In the genomic region with DNA sequence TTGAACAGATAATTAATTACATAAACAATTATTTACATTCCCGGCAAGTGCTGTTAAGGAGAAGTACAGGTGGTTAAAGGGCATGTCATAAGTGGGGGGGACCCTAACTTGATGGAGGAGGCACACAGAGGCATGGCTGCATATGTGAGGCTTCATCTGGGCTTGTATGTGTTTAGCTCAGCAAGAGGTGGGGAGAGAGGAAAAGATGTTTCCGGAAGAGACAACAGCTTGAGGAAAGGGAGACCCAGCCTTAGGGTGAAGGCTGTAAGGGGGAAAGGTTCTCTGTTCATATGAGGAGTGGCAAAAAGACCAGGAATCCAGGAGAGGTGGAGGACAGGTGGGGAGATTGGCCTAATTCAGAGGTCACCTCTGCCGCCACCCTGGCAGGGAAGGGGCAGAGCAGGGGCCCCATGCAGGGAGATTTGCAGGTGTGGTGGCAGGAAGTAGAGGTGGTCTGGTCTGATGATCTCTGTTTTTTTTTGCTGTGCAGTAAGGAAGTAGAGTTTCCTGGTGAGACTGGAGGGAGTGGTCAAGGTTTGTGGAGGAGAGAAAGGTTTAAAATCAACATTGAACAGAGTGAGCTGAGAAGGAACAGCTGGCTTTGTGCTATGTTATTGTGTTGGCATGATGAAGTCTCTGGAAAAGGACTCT, we compare ENCODE assay signal across 10 cellular contexts. TPM values are rescaled to one million over a fixed set of nuclear protein-coding genes. Genes with fewer than 3 reads are reported as not detected.
DNase-seq lines count a peak whose midpoint lies in the region; ATAC-seq and TF ChIP-seq lines count a peak whose summit lies in the region.
"Had no signal": no experiment of that assay in that cellular context is flagged by ENCODE, and none has a peak within 500 bp of the region (broad histone marks: within the 10 kb centered on the region; RNA-seq: fewer than 3 reads in every experiment).

No MANE protein-coding gene starts in this region.

- H3K36me3 ChIP-seq in IMR-90 (ENCODE audit: control insufficient read depth, insufficient read depth, low read length) (0 out of 2 replicates have a peak, but pooled peaks cover 1% of the 10 kb centered on the region), sigmoid colon (no peaks in the 10 kb centered on the region)

- TF ChIP-seq POLR2A in IMR-90 (IDR thresholded peaks at IDR 0.05; ENCODE audit: low read depth, low read length): no peak
- TF ChIP-seq POLR2A in sigmoid colon (IDR thresholded peaks at IDR 0.05): no peak

- H3K9me3 ChIP-seq in IMR-90 (ENCODE audit: control insufficient read depth, insufficient read depth, low read length): no peaks in the 10 kb centered on the region
- H3K9me3 ChIP-seq in sigmoid colon: no peaks in the 10 kb centered on the region

- no peak overlapping the region for H2BK15ac ChIP-seq in IMR-90 (ENCODE audit: low read depth, low read length)

- H3K4me2 ChIP-seq in IMR-90 (ENCODE audit: low read depth, low read length): no peak overlapping the region; the same call in 1 of the 2 replicates

- peaks cover 76% of the 10 kb centered on the region for H4K20me1 ChIP-seq in IMR-90 (ENCODE audit: insufficient read depth, low read length)

- intact Hi-C loops in IMR-90 (cut with micrococcal nuclease): no loop called here
- intact Hi-C loops in left colon (cut with DNase I, micrococcal nuclease): no loop called here
- intact Hi-C loops in sigmoid colon (cut with DNase I): no loop called here

- TF ChIP-seq CTCF in IMR-90 (conservative IDR thresholded peaks at IDR 0.05; ENCODE audit: low read depth, low read length) (no peak), sigmoid colon (IDR thresholded peaks at IDR 0.05) (no peak)

- no peak overlapping the region for H4K91ac ChIP-seq in IMR-90 (ENCODE audit: insufficient read depth, low read depth, low read length)

- H3K14ac ChIP-seq in IMR-90 (replicated peaks; ENCODE audit: low read depth, low read length): no peak overlapping the region

- CTCF ChIA-PET in IMR-90 (lab: Yijun Ruan, JAX): interaction anchor here (1.4 kb wide), 1 partner anchor 13 kb away, joined by 3 read pairs; no protein-coding TSS in a partner anchor

- POLR2A ChIA-PET in IMR-90 (lab: Charles Lee; ENCODE audit: unreplicated experiment): interaction anchor here (0.6 kb wide), 1 partner anchor 76 kb away, joined by 4 read pairs; no protein-coding TSS in a partner anchor

- DNase-seq in IMR-90: no peak
- DNase-seq in left colon: peak; percentile 56 to 63
- no peak for DNase-seq in NOMO-1 treated with dmso at 0.1 percent for 144 hours (lab: John Stamatoyannopoulos, UW; ENCODE audit: unreplicated experiment)
- DNase-seq in sigmoid colon: no peak
- DNase-seq in glomerular visceral epithelial cell (ENCODE audit: extremely low spot score): no peak
- DNase-seq in DMS79 (lab: John Stamatoyannopoulos, UW): no peak
- DNase-seq: activated gamma-delta T cell had no signal

- H4K5ac ChIP-seq in IMR-90 (ENCODE audit: low read depth, low read length): no peak overlapping the region

- no peak overlapping the region for H3K56ac ChIP-seq in IMR-90 (ENCODE audit: extremely low read depth, insufficient read depth, low read length)

- peaks cover 34% of the 10 kb centered on the region for H3K9me1 ChIP-seq in IMR-90 (ENCODE audit: insufficient read depth, low read length)

- H3K23ac ChIP-seq in IMR-90 (ENCODE audit: low read depth, low read length): no peak overlapping the region

- TF ChIP-seq RAD21 in IMR-90 (IDR thresholded peaks at IDR 0.05; ENCODE audit: low read length): no peak

- H2BK5ac ChIP-seq in IMR-90 (ENCODE audit: low read depth, low read length, poor library complexity, severe bottlenecking): no peak overlapping the region

- BruUV-seq in IMR-90 (replicated peaks; lab: Mats Ljungman, UMichigan): no TSS peak

- H2AK5ac ChIP-seq in IMR-90 (ENCODE audit: low read depth, low read length): peak overlapping the region; percentile 8; the same call in 1 of the 2 replicates

- H2BK120ac ChIP-seq in IMR-90 (ENCODE audit: low read depth, low read length): no peak overlapping the region

- no peak overlapping the region for H4K8ac ChIP-seq in IMR-90 (ENCODE audit: low read depth in 2 of 2, low read length in 2 of 2)

- no peak overlapping the region for H3K4me3 ChIP-seq in IMR-90 (ENCODE audit: insufficient read depth, low read depth, low read length)
- no peak overlapping the region for H3K4me3 ChIP-seq in sigmoid colon

- no CpG with 5 or more reads among the region's 3 CpGs for WGBS in IMR-90 (ENCODE audit: extremely low coverage in 2 of 2, insufficient read length in 1 of 2), 2 experiments
- WGBS in sigmoid colon, 2 donors: 10 to 24% methylated on average over 3 of the region's 3 CpGs

- no peak overlapping the region for H3K27ac ChIP-seq in IMR-90 (ENCODE audit: insufficient read depth, low read length)
- H3K27ac ChIP-seq in sigmoid colon: no peak overlapping the region

- no peak overlapping the region for H3K4ac ChIP-seq in IMR-90 (ENCODE audit: low read depth, low read length)

- H3K27me3 ChIP-seq in IMR-90 (ENCODE audit: control insufficient read depth, insufficient read depth, low read length) (no peaks in the 10 kb centered on the region), sigmoid colon (no peaks in the 10 kb centered on the region)

- no peak overlapping the region for H2BK20ac ChIP-seq in IMR-90 (ENCODE audit: low read depth, low read length)

- no peak overlapping the region for H2AK9ac ChIP-seq in IMR-90 (replicated peaks; ENCODE audit: low read depth, low read length, poor library complexity)

- dilution Hi-C loops in IMR-90 (cut with HindIII; ENCODE audit: low sequenced_read_pairs, unreplicated experiment): no loop called here

- no peak overlapping the region for H2AFZ ChIP-seq in IMR-90 (replicated peaks; ENCODE audit: low read length, poor library complexity)

- H3K79me1 ChIP-seq in IMR-90 (ENCODE audit: low read depth in 1 of 2, low read length in 2 of 2): peaks cover 22 to 80% of the 10 kb centered on the region in 2 experiments

- peaks cover 11% of the 10 kb centered on the region for H3K4me1 ChIP-seq in IMR-90 (ENCODE audit: control insufficient read depth, insufficient read depth, low read length)
- H3K4me1 ChIP-seq in sigmoid colon: peaks cover 0 to 83% (median 50%) of the 10 kb centered on the region in 4 donors

- TF ChIP-seq EP300 in sigmoid colon (IDR thresholded peaks at IDR 0.05): no peak

- H3K9ac ChIP-seq in IMR-90 (ENCODE audit: low read depth, low read length): no peak overlapping the region

- in situ Hi-C loops in IMR-90 (cut with MboI; ENCODE audit: low sequenced_read_pairs): no loop called here

- H3K18ac ChIP-seq in IMR-90 (ENCODE audit: low read depth, low read length): no peak overlapping the region

- ATAC-seq in GM18519 (IDR thresholded peaks at IDR 0.05; ENCODE audit: low FRiP score, unreplicated experiment) (peak; percentile 76), GM21576 (IDR thresholded peaks at IDR 0.05; ENCODE audit: unreplicated experiment) (peak; percentile 86), IMR-90 (ENCODE audit: low read depth) (0 out of 2 replicates have a peak, but pooled peaks have one; percentile 19), left colon (peak; percentile 80)
- ATAC-seq: HepG2 had no signal

TF ChIP-seq in IMR-90, 13 proteins besides CTCF, POLR2A, EP300 and RAD21:
- TF ChIP-seq SMC3 (IDR thresholded peaks at IDR 0.05; ENCODE audit: low read depth, low read length): no peak
- no peak for TF ChIP-seq FOS (IDR thresholded peaks at IDR 0.05; ENCODE audit: low read depth, low read length)
- TF ChIP-seq NFE2L2 (IDR thresholded peaks at IDR 0.05; ENCODE audit: low read depth, low read length): no peak
- TF ChIP-seq, protein P1, sequence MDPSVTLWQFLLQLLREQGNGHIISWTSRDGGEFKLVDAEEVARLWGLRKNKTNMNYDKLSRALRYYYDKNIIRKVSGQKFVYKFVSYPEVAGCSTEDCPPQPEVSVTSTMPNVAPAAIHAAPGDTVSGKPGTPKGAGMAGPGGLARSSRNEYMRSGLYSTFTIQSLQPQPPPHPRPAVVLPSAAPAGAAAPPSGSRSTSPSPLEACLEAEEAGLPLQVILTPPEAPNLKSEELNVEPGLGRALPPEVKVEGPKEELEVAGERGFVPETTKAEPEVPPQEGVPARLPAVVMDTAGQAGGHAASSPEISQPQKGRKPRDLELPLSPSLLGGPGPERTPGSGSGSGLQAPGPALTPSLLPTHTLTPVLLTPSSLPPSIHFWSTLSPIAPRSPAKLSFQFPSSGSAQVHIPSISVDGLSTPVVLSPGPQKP (IDR thresholded peaks at IDR 0.05; ENCODE audit: borderline replicate concordance, low read depth, low read length): no peak
- no peak for TF ChIP-seq CEBPB (IDR thresholded peaks at IDR 0.05; ENCODE audit: low read depth, low read length)
- TF ChIP-seq, protein P2, sequence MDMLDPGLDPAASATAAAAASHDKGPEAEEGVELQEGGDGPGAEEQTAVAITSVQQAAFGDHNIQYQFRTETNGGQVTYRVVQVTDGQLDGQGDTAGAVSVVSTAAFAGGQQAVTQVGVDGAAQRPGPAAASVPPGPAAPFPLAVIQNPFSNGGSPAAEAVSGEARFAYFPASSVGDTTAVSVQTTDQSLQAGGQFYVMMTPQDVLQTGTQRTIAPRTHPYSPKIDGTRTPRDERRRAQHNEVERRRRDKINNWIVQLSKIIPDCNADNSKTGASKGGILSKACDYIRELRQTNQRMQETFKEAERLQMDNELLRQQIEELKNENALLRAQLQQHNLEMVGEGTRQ (IDR thresholded peaks at IDR 0.05; ENCODE audit: low read depth, low read length): no peak
- TF ChIP-seq MXI1 (IDR thresholded peaks at IDR 0.05; ENCODE audit: borderline replicate concordance, low read depth, low read length): no peak
- TF ChIP-seq MAFK (IDR thresholded peaks at IDR 0.05; ENCODE audit: low read depth, low read length): no peak
- TF ChIP-seq RCOR1 (IDR thresholded peaks at IDR 0.05; ENCODE audit: insufficient replicate concordance, low read length): no peak
- TF ChIP-seq BHLHE40 (IDR thresholded peaks at IDR 0.05; ENCODE audit: low read depth, low read length): no peak
- TF ChIP-seq MAZ (IDR thresholded peaks at IDR 0.05; ENCODE audit: borderline replicate concordance, low read depth, low read length): no peak
- no peak for TF ChIP-seq RFX5 (IDR thresholded peaks at IDR 0.05; ENCODE audit: low read depth, low read length)
- TF ChIP-seq CHD1 (IDR thresholded peaks at IDR 0.05; ENCODE audit: low read depth, low read length): no peak

RNA-seq across cellular contexts. Expression of gene TRAF5, which starts 9.0 kb away (rescaled TPM):
- total RNA-seq in IMR-90 (2012; rRNA removed): 10.0 and 13.1 TPM in 2 replicates
- 11.0 and 14.7 TPM in 2 replicates for polyA plus RNA-seq in IMR-90 (2012; rRNA removed)
- polyA plus RNA-seq in IMR-90 (2012; cell fraction: cytosol; rRNA removed): 2.9 and 4.3 TPM in 2 replicates
- 21.7 and 89.3 TPM in 2 replicates for polyA plus RNA-seq in IMR-90 (2012; cell fraction: nucleus; rRNA removed; ENCODE audit: low replicate concordance)
- 10 to 100 TPM; 15.0 to 16.2 TPM for total RNA-seq in left colon
- 10 to 100 TPM; 19.6 to 55.9 (median 27.8) TPM for total RNA-seq in sigmoid colon
- 10 to 100 TPM in 1 of 3 donors, 1 to 10 TPM in 2; 2.4 to 20.8 (median 2.5) TPM for polyA plus RNA-seq in sigmoid colon

Comparison
In these comparisons a context has a peak if more than half of its experiments do, and no peak if none do; other contexts are left out.
1. ATAC-seq: peak in every context shown above with its lines; median percentile 86 in GM21576; 80 in left colon; 76 in GM18519; 19 in IMR-90.
2. DNase-seq: peak in left colon (2 of 2); none in IMR-90 (single experiment), NOMO-1 treated with dmso at 0.1 percent for 144 hours (single experiment), sigmoid colon (single experiment), glomerular visceral epithelial cell (single experiment) and DMS79 (single experiment).